14 cellular contexts compared by ENCODE assay signal in genomic region chr11:62688481-62688880, GRCh38. TPM values are rescaled to one million over a fixed set of nuclear protein-coding genes. Genes with fewer than 3 reads are reported as not detected.
DNase-seq lines count a peak whose midpoint lies in the region; ATAC-seq and TF ChIP-seq lines count a peak whose summit lies in the region.
"Had no signal": no experiment of that assay in that cellular context is flagged by ENCODE, and none has a peak within 500 bp of the region (broad histone marks: within the 10 kb centered on the region; RNA-seq: fewer than 3 reads in every experiment).

No MANE protein-coding gene starts in this region.

- H3K4me1 Mint-ChIP-seq in naive thymus-derived CD8-positive, alpha-beta T cell, result no peaks in the 10 kb centered on the region
- H3K4me1 Mint-ChIP-seq: activated B cell treated with CpG ODN at 0.5 μM for 24 hours; CD8-positive, alpha-beta memory T cell had no signal

- no peak overlapping the region for H3K4ac ChIP-seq in neuronal stem cell (ENCODE audit: low read length)

- DNase-seq in cardiac muscle cell (ENCODE audit: low read depth in 1 of 2, low spot score in 1 of 2) (no peak), right atrium auricular region (ENCODE audit: low spot score) (no peak), fibroblast of mammary gland (ENCODE audit: low read depth) (peak; percentile 30), neuronal stem cell (ENCODE audit: low spot score) (no peak), vagina (ENCODE audit: extremely low spot score in 2 of 2) (no peak), lower leg skin (ENCODE audit: low spot score in 2 of 2) (no peak), MG63 (no peak)
- DNase-seq in naive thymus-derived CD8-positive, alpha-beta T cell, result no peak
- DNase-seq: activated B cell treated with CpG ODN at 0.5 μM for 24 hours; activated naive CD4-positive, alpha-beta T cell treated with Interleukin-2 at 50 U/mL for 16 hours; body of pancreas; CD8-positive, alpha-beta memory T cell; NCI-H2029; occipital lobe had no signal

- no peak overlapping the region for H2BK15ac ChIP-seq in neuronal stem cell (ENCODE audit: low read length)

- intact Hi-C loops in vagina (cut with DNase I) (no loop called here), lower leg skin (cut with DNase I; ENCODE audit: low total_unique reads) (no loop called here)

- no peak overlapping the region for H3K4me2 ChIP-seq in neuronal stem cell (ENCODE audit: insufficient read depth, low read length, poor library complexity, severe bottlenecking)

- H4K8ac ChIP-seq in neuronal stem cell (ENCODE audit: low read depth, low read length), result no peak overlapping the region

- H3K4me1 ChIP-seq in cardiac muscle cell (ENCODE audit: low read depth) (peaks cover 22% of the 10 kb centered on the region), right atrium auricular region (peaks cover 0 to 25% of the 10 kb centered on the region in 2 donors), neuronal stem cell (ENCODE audit: control insufficient read depth in 2 of 2, insufficient read depth in 1 of 2, low read depth in 1 of 2, low read length in 2 of 2) (no peaks in the 10 kb centered on the region), vagina (peaks cover 31% of the 10 kb centered on the region)
- H3K4me1 ChIP-seq: body of pancreas had no signal

- H2AFZ ChIP-seq in neuronal stem cell (ENCODE audit: low read length), result no peak overlapping the region

- H3K9me3 ChIP-seq in cardiac muscle cell (ENCODE audit: low read depth) (no peaks in the 10 kb centered on the region), right atrium auricular region (no peaks in the 10 kb centered on the region), neuronal stem cell (replicated peaks in 1 of 2; ENCODE audit: control insufficient read depth in 2 of 2, insufficient read depth in 1 of 2, low read depth in 1 of 2, low read length in 2 of 2) (no peaks in the 10 kb centered on the region), vagina (no peaks in the 10 kb centered on the region), MG63 (no peaks in the 10 kb centered on the region)
- H3K9me3 ChIP-seq: body of pancreas had no signal

- H3K23ac ChIP-seq in neuronal stem cell (ENCODE audit: low read depth, low read length, poor library complexity), result peak overlapping the region; percentile 65

- H3K4me3 ChIP-seq in cardiac muscle cell, result no peak overlapping the region
- peak overlapping the region in 1 of 2 donors; percentile 37 for H3K4me3 ChIP-seq in right atrium auricular region
- H3K4me3 ChIP-seq in fibroblast of mammary gland (ENCODE audit: control insufficient read depth, low read depth, low read length), result peak overlapping the region; percentile 45
- H3K4me3 ChIP-seq in neuronal stem cell (ENCODE audit: low read length in 2 of 2), result no peak overlapping the region
- H3K4me3 ChIP-seq in vagina, result peak overlapping the region; percentile 45 to 50
- no peak overlapping the region for H3K4me3 ChIP-seq in lower leg skin (ENCODE audit: low read depth, poor library complexity, severe bottlenecking)
- H3K4me3 ChIP-seq in MG63, result no peak overlapping the region
- H3K4me3 ChIP-seq: body of pancreas had no signal

- peak overlapping the region; percentile 24 for H2BK5ac ChIP-seq in neuronal stem cell (ENCODE audit: low read length)

- H3K36me3 Mint-ChIP-seq in naive thymus-derived CD8-positive, alpha-beta T cell, result peaks cover 0 to 29% (median 3%) of the 10 kb centered on the region in 3 donors

- no CpG with 5 or more reads among the region's 1 CpG for WGBS in neuronal stem cell (ENCODE audit: extremely low coverage in 2 of 2, insufficient read length in 2 of 2, insufficient replicate concordance in 1 of 2), 2 donors
- WGBS in lower leg skin, 2 donors, result 19 to 38% methylated on average over 1 of the region's 1 CpG

- TF ChIP-seq CTCF in cardiac muscle cell (IDR thresholded peaks at IDR 0.05; ENCODE audit: low read depth, low read length), result no peak
- TF ChIP-seq CTCF in right atrium auricular region (IDR thresholded peaks at IDR 0.05), result no peak
- TF ChIP-seq CTCF in fibroblast of mammary gland (conservative IDR thresholded peaks at IDR 0.05; ENCODE audit: control insufficient read depth, insufficient read depth, low read depth, low read length), result no peak
- no peak for TF ChIP-seq CTCF in vagina (IDR thresholded peaks at IDR 0.05)
- no peak for TF ChIP-seq CTCF in lower leg skin (IDR thresholded peaks at IDR 0.05)

- ATAC-seq in naive thymus-derived CD8-positive, alpha-beta T cell, result no peak

- no peak overlapping the region for H2AK5ac ChIP-seq in neuronal stem cell (ENCODE audit: low read depth, low read length)

- H3K36me3 ChIP-seq in cardiac muscle cell, result peaks cover 16% of the 10 kb centered on the region
- H3K36me3 ChIP-seq in right atrium auricular region, result peaks cover 31% of the 10 kb centered on the region
- H3K36me3 ChIP-seq in neuronal stem cell (replicated peaks in 1 of 2; ENCODE audit: control insufficient read depth in 2 of 2, insufficient read depth in 2 of 2, low read length in 2 of 2), result peaks cover 26 to 43% of the 10 kb centered on the region in 2 donors
- peaks cover 0 to 15% of the 10 kb centered on the region in 2 donors for H3K36me3 ChIP-seq in vagina
- peaks cover 26% of the 10 kb centered on the region for H3K36me3 ChIP-seq in MG63

- no peak overlapping the region for H2BK12ac ChIP-seq in neuronal stem cell (ENCODE audit: low read length)

- H2BK120ac ChIP-seq in neuronal stem cell (ENCODE audit: low read depth, low read length), result no peak overlapping the region

- POLR2A ChIA-PET in naive thymus-derived CD8-positive, alpha-beta T cell (lab: Charles Lee), result interaction anchor here (0.5 to 1.4 kb wide), 8 partner anchors 9 to 305 kb away, joined by 3 to 5 read pairs (median 3); partner anchors contain the start of genes EEF1G, INTS5, LBHD1 and UQCC3

- H4K91ac ChIP-seq in neuronal stem cell (ENCODE audit: low read depth, low read length, poor library complexity), result no peak overlapping the region

- peak overlapping the region in 2 of 10 donors; percentile 12 to 24 for H3K27ac Mint-ChIP-seq in naive thymus-derived CD8-positive, alpha-beta T cell
- H3K27ac Mint-ChIP-seq: activated B cell treated with CpG ODN at 0.5 μM for 24 hours; CD8-positive, alpha-beta memory T cell had no signal

- H3K27ac ChIP-seq in cardiac muscle cell (peak overlapping the region; percentile 85), right atrium auricular region (peak overlapping the region in 1 of 2 donors; percentile 55), neuronal stem cell (replicated peaks; ENCODE audit: low read length) (no peak overlapping the region), vagina (peak overlapping the region; percentile 89)
- H3K27ac ChIP-seq: body of pancreas had no signal

- peaks cover 0 to 18% (median 4%) of the 10 kb centered on the region in 5 donors for H3K27me3 Mint-ChIP-seq in naive thymus-derived CD8-positive, alpha-beta T cell

- TF ChIP-seq POLR2A in vagina (IDR thresholded peaks at IDR 0.05) (no peak), lower leg skin (IDR thresholded peaks at IDR 0.05) (no peak)

- no peaks in the 10 kb centered on the region for H3K27me3 ChIP-seq in cardiac muscle cell
- no peaks in the 10 kb centered on the region for H3K27me3 ChIP-seq in right atrium auricular region
- H3K27me3 ChIP-seq in neuronal stem cell (ENCODE audit: control insufficient read depth in 3 of 3, insufficient read depth in 3 of 3, low read depth in 1 of 3, low read length in 3 of 3), result no peaks in the 10 kb centered on the region
- H3K27me3 ChIP-seq in vagina, result no peaks in the 10 kb centered on the region
- no peaks in the 10 kb centered on the region for H3K27me3 ChIP-seq in MG63

- no peaks in the 10 kb centered on the region for H3K9me3 Mint-ChIP-seq in naive thymus-derived CD8-positive, alpha-beta T cell
- H3K9me3 Mint-ChIP-seq: activated B cell treated with CpG ODN at 0.5 μM for 24 hours; CD8-positive, alpha-beta memory T cell had no signal

- no peak overlapping the region for H3K14ac ChIP-seq in neuronal stem cell (ENCODE audit: low read length)

- no peak overlapping the region for H3K9ac ChIP-seq in neuronal stem cell (ENCODE audit: low read depth, low read length, poor library complexity)

- no peaks in the 10 kb centered on the region for H3K79me1 ChIP-seq in neuronal stem cell (ENCODE audit: low read depth, low read length)

- no peak overlapping the region for H3K4me3 Mint-ChIP-seq in naive thymus-derived CD8-positive, alpha-beta T cell
- H3K4me3 Mint-ChIP-seq: activated B cell treated with CpG ODN at 0.5 μM for 24 hours; CD8-positive, alpha-beta memory T cell had no signal

- no peak overlapping the region for H3K18ac ChIP-seq in neuronal stem cell (ENCODE audit: low read length)

RNA-seq across cellular contexts. Expression of gene LRRN4CL, which starts 0.8 kb away (rescaled TPM):
- total RNA-seq in cardiac muscle cell (0.81 and 1.9 TPM in 2 replicates), right atrium auricular region (1 to 10 TPM; 1.5 to 3.0 TPM), vagina (45.2 TPM), lower leg skin (10 to 100 TPM in 2 of 4 donors, 1 to 10 TPM in 2; 7.3 to 11.6 (median 9.9) TPM)
- 0.24 TPM in 1 of 2 replicates, not detected in the other for polyA plus RNA-seq in cardiac muscle cell
- polyA plus RNA-seq in neuronal stem cell (2013, experiment 1 of 2), result not detected
- 0.01 TPM for polyA plus RNA-seq in neuronal stem cell (2013, experiment 2 of 2)
- 1.4 and 2.3 TPM in 2 replicates for total RNA-seq in MG63 (2014; rRNA removed; shearing (Covaris generic); ENCODE audit: low replicate concordance)
- total RNA-seq in naive thymus-derived CD8-positive, alpha-beta T cell, result under 1 TPM in 1 of 2 experiments, not detected in 1; 0.36 TPM
- not detected for polyA plus RNA-seq in naive thymus-derived CD8-positive, alpha-beta T cell
- polyA plus RNA-seq: CD8-positive, alpha-beta memory T cell had no signal

RNA-seq across cellular contexts. Expression of gene UBXN1, which starts 9.6 kb away (rescaled TPM):
- total RNA-seq in cardiac muscle cell (235 and 302 TPM in 2 replicates), right atrium auricular region (100 to 1,000 TPM in 1 of 2 donors, 10 to 100 TPM in 1; 77.4 to 116 TPM), vagina (216 TPM), lower leg skin (100 to 1,000 TPM; 194 to 275 (median 235) TPM)
- 109 and 111 TPM in 2 replicates for polyA plus RNA-seq in cardiac muscle cell
- polyA plus RNA-seq in neuronal stem cell (2013, experiment 1 of 2), result 140 TPM
- 127 TPM for polyA plus RNA-seq in neuronal stem cell (2013, experiment 2 of 2)
- total RNA-seq in MG63 (2014; rRNA removed; shearing (Covaris generic); ENCODE audit: low replicate concordance), result 85.5 and 147 TPM in 2 replicates
- 100 to 1,000 TPM; 214 to 218 TPM for total RNA-seq in naive thymus-derived CD8-positive, alpha-beta T cell
- 100 to 1,000 TPM; 188 to 219 (median 218) TPM for polyA plus RNA-seq in naive thymus-derived CD8-positive, alpha-beta T cell

RNA-seq across cellular contexts. Expression of gene LBHD1, which starts 16.4 kb away (rescaled TPM):
- total RNA-seq in cardiac muscle cell (11.1 and 11.6 TPM in 2 replicates), right atrium auricular region (1 to 10 TPM; 2.3 to 2.4 TPM), vagina (6.9 TPM), lower leg skin (1 to 10 TPM; 2.5 to 4.6 (median 3.1) TPM)
- 10.1 and 11.7 TPM in 2 replicates for polyA plus RNA-seq in cardiac muscle cell
- polyA plus RNA-seq in neuronal stem cell (2013, experiment 1 of 2), result 1.1 TPM
- polyA plus RNA-seq in neuronal stem cell (2013, experiment 2 of 2), result 0.98 TPM
- 4.7 and 9.8 TPM in 2 replicates for total RNA-seq in MG63 (2014; rRNA removed; shearing (Covaris generic); ENCODE audit: low replicate concordance)
- total RNA-seq in naive thymus-derived CD8-positive, alpha-beta T cell, result 10 to 100 TPM; 29.5 to 30.9 TPM
- 1 to 10 TPM; 2.4 to 8.3 (median 4.4) TPM for polyA plus RNA-seq in naive thymus-derived CD8-positive, alpha-beta T cell

RNA-seq across cellular contexts. Expression of gene UQCC3, which starts 17.0 kb away (rescaled TPM):
- total RNA-seq in cardiac muscle cell (13.0 and 18.8 TPM in 2 replicates), right atrium auricular region (1 to 10 TPM; 5.0 to 8.7 TPM), vagina (6.9 TPM), lower leg skin (10 to 100 TPM in 2 of 4 donors, 1 to 10 TPM in 2; 7.5 to 12.0 (median 10.3) TPM)
- polyA plus RNA-seq in cardiac muscle cell, result 32.3 and 33.5 TPM in 2 replicates
- polyA plus RNA-seq in neuronal stem cell (2013, experiment 1 of 2), result 11.6 TPM
- polyA plus RNA-seq in neuronal stem cell (2013, experiment 2 of 2), result 11.7 TPM
- 16.4 and 22.2 TPM in 2 replicates for total RNA-seq in MG63 (2014; rRNA removed; shearing (Covaris generic); ENCODE audit: low replicate concordance)
- total RNA-seq in naive thymus-derived CD8-positive, alpha-beta T cell, result 1 to 10 TPM; 5.4 to 6.6 TPM
- 1 to 10 TPM; 9.1 to 9.7 (median 9.6) TPM for polyA plus RNA-seq in naive thymus-derived CD8-positive, alpha-beta T cell

RNA-seq across cellular contexts. Expression of gene BSCL2, which starts 18.7 kb away (rescaled TPM):
- total RNA-seq in cardiac muscle cell (70.3 and 73.8 TPM in 2 replicates), right atrium auricular region (10 to 100 TPM; 18.6 to 23.0 TPM), vagina (74.9 TPM), lower leg skin (10 to 100 TPM; 25.4 to 68.2 (median 45.1) TPM)
- 73.7 and 79.2 TPM in 2 replicates for polyA plus RNA-seq in cardiac muscle cell
- 70.6 TPM for polyA plus RNA-seq in neuronal stem cell (2013, experiment 1 of 2)
- 63.6 TPM for polyA plus RNA-seq in neuronal stem cell (2013, experiment 2 of 2)
- 57.4 and 185 TPM in 2 replicates for total RNA-seq in MG63 (2014; rRNA removed; shearing (Covaris generic); ENCODE audit: low replicate concordance)
- total RNA-seq in naive thymus-derived CD8-positive, alpha-beta T cell, result 10 to 100 TPM; 37.0 to 50.7 TPM
- 10 to 100 TPM; 58.2 to 65.0 (median 58.8) TPM for polyA plus RNA-seq in naive thymus-derived CD8-positive, alpha-beta T cell

Comparison
In these comparisons a context has a peak if more than half of its experiments do, and no peak if none do; other contexts are left out.
1. H3K4me3 ChIP-seq: peak in fibroblast of mammary gland (single experiment) and vagina (2 of 2); none in cardiac muscle cell (single experiment), neuronal stem cell (0 of 2), lower leg skin (single experiment) and MG63 (single experiment).